ENCODE assay signal across 8 cellular contexts in the genomic region with DNA sequence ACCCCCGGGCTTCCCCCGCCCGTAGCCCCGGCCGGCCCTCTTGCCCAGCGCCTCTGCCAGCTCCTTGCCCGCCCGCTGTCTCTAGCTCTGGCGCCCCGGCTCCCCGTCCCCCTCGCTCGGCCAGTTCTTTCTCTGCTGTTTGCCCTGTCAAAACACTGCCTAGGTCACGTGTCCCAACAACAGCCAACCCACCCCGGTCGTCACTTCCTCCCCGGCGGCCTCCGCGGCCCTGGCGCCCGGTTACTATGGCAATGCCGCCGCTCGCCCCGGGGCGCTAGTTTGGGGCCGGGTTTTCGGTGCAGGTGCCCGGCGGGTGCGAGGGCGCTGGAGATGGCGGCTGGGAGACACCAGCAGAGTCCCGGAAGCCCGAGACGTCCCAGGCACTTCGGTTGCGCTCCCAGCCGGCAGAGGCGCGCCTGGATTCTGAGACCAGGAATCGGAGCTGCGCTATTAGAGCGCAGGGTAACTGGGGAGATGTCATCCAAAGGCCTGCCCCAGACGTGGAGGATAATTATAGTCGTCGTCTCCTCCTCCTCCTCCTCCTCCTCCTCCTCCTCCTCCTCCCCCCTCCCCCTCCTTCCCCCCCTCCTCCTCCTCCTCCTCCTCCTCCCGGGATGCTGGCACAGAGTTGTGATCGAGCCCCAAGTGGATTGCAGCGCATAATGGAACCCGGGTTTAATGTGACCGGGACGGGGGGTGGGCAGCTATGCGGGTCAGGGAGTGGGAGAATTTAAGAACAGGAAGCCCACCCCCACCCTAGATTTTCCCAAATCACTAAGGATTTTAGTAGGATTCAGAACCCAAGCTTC.
DNase-seq lines count a peak whose midpoint lies in the region; ATAC-seq and TF ChIP-seq lines count a peak whose summit lies in the region.

A gene with protein sequence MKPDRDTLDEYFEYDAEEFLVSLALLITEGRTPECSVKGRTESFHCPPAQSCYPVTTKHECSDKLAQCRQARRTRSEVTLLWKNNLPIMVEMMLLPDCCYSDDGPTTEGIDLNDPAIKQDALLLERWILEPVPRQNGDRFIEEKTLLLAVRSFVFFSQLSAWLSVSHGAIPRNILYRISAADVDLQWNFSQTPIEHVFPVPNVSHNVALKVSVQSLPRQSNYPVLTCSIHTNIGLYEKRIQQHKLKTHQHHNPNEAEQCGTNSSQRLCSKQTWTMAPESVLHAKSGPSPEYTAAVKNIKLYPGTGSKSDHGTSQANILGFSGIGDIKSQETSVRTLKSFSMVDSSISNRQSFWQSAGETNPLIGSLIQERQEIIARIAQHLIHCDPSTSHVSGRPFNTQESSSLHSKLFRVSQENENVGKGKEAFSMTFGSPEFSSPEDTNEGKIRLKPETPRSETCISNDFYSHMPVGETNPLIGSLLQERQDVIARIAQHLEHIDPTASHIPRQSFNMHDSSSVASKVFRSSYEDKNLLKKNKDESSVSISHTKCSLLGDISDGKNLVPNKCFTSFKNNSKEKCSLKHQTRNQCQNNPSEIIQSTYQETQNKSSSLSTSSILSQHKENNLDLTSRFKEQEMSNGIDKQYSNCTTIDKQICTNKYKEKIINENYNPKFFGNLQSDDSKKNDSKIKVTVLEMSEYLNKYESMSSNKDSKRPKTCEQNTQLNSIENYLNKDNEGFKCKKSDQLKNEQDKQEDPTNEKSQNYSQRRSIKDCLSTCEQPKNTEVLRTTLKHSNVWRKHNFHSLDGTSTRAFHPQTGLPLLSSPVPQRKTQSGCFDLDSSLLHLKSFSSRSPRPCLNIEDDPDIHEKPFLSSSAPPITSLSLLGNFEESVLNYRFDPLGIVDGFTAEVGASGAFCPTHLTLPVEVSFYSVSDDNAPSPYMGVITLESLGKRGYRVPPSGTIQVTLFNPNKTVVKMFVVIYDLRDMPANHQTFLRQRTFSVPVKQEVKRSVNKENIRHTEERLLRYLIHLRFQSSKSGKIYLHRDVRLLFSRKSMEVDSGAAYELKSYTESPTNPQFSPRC (minus strand): TSS at position 157 of the 809 bp plus-strand sequence. CDS start 1,367 bp downstream, outside the sequence.

- TF ChIP-seq POLR2A in GM19193 (IDR thresholded peaks at IDR 0.05; ENCODE audit: extremely low read depth, insufficient read depth, insufficient read length) = peak; percentile 60

- peak; percentile 75 for ATAC-seq in HG03439 (IDR thresholded peaks at IDR 0.05; ENCODE audit: unreplicated experiment)

- peak within 1 kb of the TSS; percentile 93 for H3K27ac ChIP-seq in cingulate gyrus (ENCODE audit: low read depth, low read length)

- peak; percentile 97 for DNase-seq in Ammon's horn (ENCODE audit: low spot score)
- peak; percentile 46 for DNase-seq in NCI-H510A treated with DMSO at 0.1 percent for 48 hours (lab: John Stamatoyannopoulos, UW)
- DNase-seq in activated CD4-positive, alpha-beta T cell treated with anti-CD3 and anti-CD28 coated beads for 48 hours = peak; percentile 91
- peak; percentile 88 for DNase-seq in kidney tubule cell (ENCODE audit: low spot score)
- DNase-seq in stimulated activated CD4-positive, alpha-beta T cell treated with anti-CD3 and anti-CD28 coated beads, Interleukin-1b, Interleukin-23, amount 100 ng/mL, for 24 hours (ENCODE audit: low read depth in 4 of 4, low spot score in 1 of 4) = peak; percentile 68 to 87 (median 80)

Comparison
In these comparisons a context has a peak if more than half of its experiments do, and no peak if none do; other contexts are left out.
1. Peak in every context shown above with its lines: DNase-seq, ATAC-seq and H3K27ac ChIP-seq.
2. DNase-seq: peak in every context shown above with its lines; median percentile 97 in Ammon's horn; 91 in activated CD4-positive, alpha-beta T cell treated with anti-CD3 and anti-CD28 coated beads for 48 hours; 88 in kidney tubule cell; 80 in stimulated activated CD4-positive, alpha-beta T cell treated with anti-CD3 and anti-CD28 coated beads, Interleukin-1b, Interleukin-23, amount 100 ng/mL, for 24 hours; 46 in NCI-H510A treated with DMSO at 0.1 percent for 48 hours.